ENCODE assay signal across 37 cellular contexts in the genomic region with DNA sequence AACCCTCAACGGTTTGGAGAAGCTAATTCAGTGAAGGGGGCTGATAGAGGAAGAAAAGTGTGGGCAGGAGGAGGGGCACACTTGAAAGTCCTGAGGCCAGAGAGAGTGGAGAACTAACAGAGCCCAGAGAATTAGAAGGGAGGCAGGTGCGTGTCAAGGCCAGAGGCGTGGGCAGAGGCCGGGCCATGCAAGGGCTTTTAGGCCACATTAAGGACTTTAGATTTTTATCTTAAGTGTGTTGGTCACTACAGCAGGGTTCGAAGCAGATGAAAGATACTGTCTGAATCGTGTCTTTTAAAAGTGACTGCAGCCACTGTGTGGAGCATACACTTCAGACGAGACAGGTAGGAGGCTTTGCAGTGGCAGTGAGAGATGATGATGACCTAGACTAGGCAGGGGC. TPM values are rescaled to one million over a fixed set of nuclear protein-coding genes. Genes with fewer than 3 reads are reported as not detected.
"Had no signal": no experiment of that assay in that cellular context is flagged by ENCODE, and none has a peak within 500 bp of the region (broad histone marks: within the 10 kb centered on the region; RNA-seq: fewer than 3 reads in every experiment).

No MANE protein-coding gene starts in this region.

- H3K27me3 ChIP-seq: adrenal gland, ascending aorta, cardiac muscle cell, colonic mucosa had no signal

- H3K36me3 ChIP-seq: adrenal gland, breast epithelium, cardiac muscle cell, colonic mucosa, heart left ventricle, WERI-Rb-1 had no signal

- H3K36me3 Mint-ChIP-seq: activated naive CD4-positive, alpha-beta T cell treated with anti-CD3 and anti-CD28 coated beads, Interleukin-2, amount 50 U/mL, for 24 hours; activated naive CD8-positive, alpha-beta T cell treated with anti-CD3 and anti-CD28 coated beads for 36 hours; brain had no signal

- H3K27ac Mint-ChIP-seq: activated B cell treated with CpG ODN at 0.5 μM for 24 hours; activated CD8-positive, alpha-beta T cell treated with anti-CD3 and anti-CD28 coated beads for 36 hours; activated naive CD4-positive, alpha-beta T cell treated with anti-CD3 and anti-CD28 coated beads for 36 hours; activated naive CD4-positive, alpha-beta T cell treated with anti-CD3 and anti-CD28 coated beads, Interleukin-2, amount 50 U/mL, for 24 hours; activated naive CD8-positive, alpha-beta T cell treated with anti-CD3 and anti-CD28 coated beads for 36 hours; activated naive CD8-positive, alpha-beta T cell treated with anti-CD3 and anti-CD28 coated beads, Interleukin-2, amount 50 U/mL, for 24 hours; activated T-helper 17 cell treated with anti-CD3 and anti-CD28 coated beads, Interleukin-2, amount 50 U/mL, for 72 hours; brain; dendritic cell treated with granulocyte-macrophage colony-stimulating factor and Interleukin-4, amounts not matched to agents 40 ng/mL and 50 ng/mL, for 4 days; endodermal cell; T-helper 17 cell; T-helper 2 cell treated with Interferon-gamma antibody and Interleukin-4, amounts not matched to agents 5 μg/mL and 100 μg/mL, for 36 hours had no signal

- H3K4me3 ChIP-seq: adrenal gland, ascending aorta, breast epithelium, cardiac muscle cell, colonic mucosa, heart left ventricle had no signal

- H3K27ac ChIP-seq: adrenal gland, ascending aorta, breast epithelium, cardiac muscle cell, colonic mucosa, dorsolateral prefrontal cortex, heart left ventricle, WERI-Rb-1 had no signal

- H3K4me3 Mint-ChIP-seq: activated B cell treated with CpG ODN at 0.5 μM for 24 hours; activated CD8-positive, alpha-beta T cell treated with anti-CD3 and anti-CD28 coated beads for 36 hours; activated naive CD4-positive, alpha-beta T cell treated with anti-CD3 and anti-CD28 coated beads for 36 hours; activated naive CD4-positive, alpha-beta T cell treated with anti-CD3 and anti-CD28 coated beads, Interleukin-2, amount 50 U/mL, for 24 hours; activated naive CD8-positive, alpha-beta T cell treated with anti-CD3 and anti-CD28 coated beads for 36 hours; activated naive CD8-positive, alpha-beta T cell treated with anti-CD3 and anti-CD28 coated beads, Interleukin-2, amount 50 U/mL, for 24 hours; activated T-cell treated with anti-CD3 and anti-CD28 coated beads, Interleukin-2, amount 50 U/mL, for 4 hours; activated T-helper 17 cell treated with anti-CD3 and anti-CD28 coated beads, Interleukin-2, amount 50 U/mL, for 72 hours; brain; dendritic cell treated with granulocyte-macrophage colony-stimulating factor and Interleukin-4, amounts not matched to agents 40 ng/mL and 50 ng/mL, for 4 days; endodermal cell; T-helper 17 cell; T-helper 2 cell treated with Interferon-gamma antibody and Interleukin-4, amounts not matched to agents 5 μg/mL and 100 μg/mL, for 36 hours had no signal

- DNase-seq: activated B cell treated with CpG ODN at 0.5 μM for 24 hours; activated CD4-positive, alpha-beta T cell treated with anti-CD3 and anti-CD28 coated beads for 48 hours; activated CD4-positive, alpha-beta T cell treated with anti-CD3 and anti-CD28 coated beads, Interleukin-2, amount 50 U/mL, for 1 hour; activated CD4-positive, alpha-beta T cell treated with anti-CD3 and anti-CD28 coated beads, Interleukin-2, amount 50 U/mL, for 48 hours; activated CD8-positive, alpha-beta memory T cell treated with anti-CD3 and anti-CD28 coated beads for 24 hours; activated CD8-positive, alpha-beta T cell treated with anti-CD3 and anti-CD28 coated beads for 36 hours; activated effector memory CD4-positive, alpha-beta T cell treated with anti-CD3 and anti-CD28 coated beads, Interleukin-2, amount 50 U/mL, for 16 hours; activated naive CD4-positive, alpha-beta T cell treated with anti-CD3 and anti-CD28 coated beads for 36 hours; activated naive CD8-positive, alpha-beta T cell treated with anti-CD3 and anti-CD28 coated beads for 36 hours; activated naive CD8-positive, alpha-beta T cell treated with anti-CD3 and anti-CD28 coated beads, Interleukin-2, amount 50 U/mL, for 24 hours; activated T-cell treated with anti-CD3 and anti-CD28 coated beads, Interleukin-2, amount 50 U/mL, for 4 hours; adrenal gland; amygdala; central memory CD4-positive, alpha-beta T cell; cerebellar nuclear complex; colonic mucosa; dorsolateral prefrontal cortex; effector memory CD4-positive, alpha-beta T cell; endodermal cell; foreskin fibroblast; glutamatergic neuron; heart left ventricle; T-helper 1 cell; T-helper 17 cell; T1000; WERI-Rb-1 had no signal

- H3K9me3 ChIP-seq: adrenal gland, ascending aorta, breast epithelium, colonic mucosa, heart left ventricle had no signal

- FAIRE-seq: frontal cortex had no signal

- ATAC-seq: activated CD4-positive, CD25-positive, alpha-beta regulatory T cell treated with anti-CD3 and anti-CD28 coated beads, Interleukin-2, amount 50 U/mL, for 24 hours; activated CD8-positive, alpha-beta T cell treated with anti-CD3 and anti-CD28 coated beads for 36 hours; activated naive CD8-positive, alpha-beta T cell treated with anti-CD3 and anti-CD28 coated beads, Interleukin-2, amount 50 U/mL, for 24 hours; activated T-helper 17 cell treated with anti-CD3 and anti-CD28 coated beads, Interleukin-2, amount 50 U/mL, for 72 hours; esophagus mucosa; heart left ventricle; T-helper 17 cell had no signal

- H3K9me3 Mint-ChIP-seq: activated B cell treated with CpG ODN at 0.5 μM for 24 hours; activated CD8-positive, alpha-beta T cell treated with anti-CD3 and anti-CD28 coated beads for 36 hours; activated naive CD4-positive, alpha-beta T cell treated with anti-CD3 and anti-CD28 coated beads for 36 hours; activated naive CD4-positive, alpha-beta T cell treated with anti-CD3 and anti-CD28 coated beads, Interleukin-2, amount 50 U/mL, for 24 hours; activated naive CD8-positive, alpha-beta T cell treated with anti-CD3 and anti-CD28 coated beads for 36 hours; activated naive CD8-positive, alpha-beta T cell treated with anti-CD3 and anti-CD28 coated beads, Interleukin-2, amount 50 U/mL, for 24 hours; activated T-cell treated with anti-CD3 and anti-CD28 coated beads, Interleukin-2, amount 50 U/mL, for 4 hours; activated T-helper 17 cell treated with anti-CD3 and anti-CD28 coated beads, Interleukin-2, amount 50 U/mL, for 72 hours; brain; dendritic cell treated with granulocyte-macrophage colony-stimulating factor and Interleukin-4, amounts not matched to agents 40 ng/mL and 50 ng/mL, for 4 days; endodermal cell; T-helper 2 cell treated with Interferon-gamma antibody and Interleukin-4, amounts not matched to agents 5 μg/mL and 100 μg/mL, for 36 hours had no signal

- H3K4me1 Mint-ChIP-seq: activated B cell treated with CpG ODN at 0.5 μM for 24 hours; activated naive CD4-positive, alpha-beta T cell treated with anti-CD3 and anti-CD28 coated beads, Interleukin-2, amount 50 U/mL, for 24 hours; activated naive CD8-positive, alpha-beta T cell treated with anti-CD3 and anti-CD28 coated beads for 36 hours; activated naive CD8-positive, alpha-beta T cell treated with anti-CD3 and anti-CD28 coated beads, Interleukin-2, amount 50 U/mL, for 24 hours; activated T-helper 17 cell treated with anti-CD3 and anti-CD28 coated beads, Interleukin-2, amount 50 U/mL, for 72 hours had no signal

- H3K4me1 ChIP-seq: breast epithelium, colonic mucosa had no signal

RNA-seq across cellular contexts. Expression of a gene that starts 6.7 kb away (rescaled TPM):
- total RNA-seq: activated CD8-positive, alpha-beta T cell treated with anti-CD3 and anti-CD28 coated beads for 36 hours; activated naive CD4-positive, alpha-beta T cell treated with anti-CD3 and anti-CD28 coated beads for 36 hours; activated naive CD8-positive, alpha-beta T cell treated with anti-CD3 and anti-CD28 coated beads for 36 hours; activated T-helper 17 cell treated with anti-CD3 and anti-CD28 coated beads, Interleukin-2, amount 50 U/mL, for 72 hours; esophagus mucosa; T-helper 17 cell had no signal
